ENCODE assay signal across 17 cellular contexts in the genomic region with DNA sequence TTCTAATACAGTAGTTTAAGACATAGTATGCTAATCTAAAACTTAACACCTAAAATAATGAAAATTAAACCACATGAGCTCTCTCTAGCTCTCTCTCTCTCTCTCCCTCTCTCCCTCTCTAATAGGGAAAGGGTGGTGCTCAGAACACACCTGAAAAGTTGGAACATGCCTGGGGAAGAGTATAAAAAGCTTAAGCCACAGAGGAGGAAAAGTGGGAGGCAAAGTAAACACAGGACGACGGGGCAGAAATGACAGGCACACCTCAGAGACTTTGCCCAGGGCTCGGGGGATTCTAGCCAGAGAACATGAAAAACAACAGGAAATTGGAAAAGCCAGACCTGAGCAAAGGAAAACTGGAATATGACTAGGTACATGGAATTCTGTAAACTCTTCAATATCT.
DNase-seq lines count a peak whose midpoint lies in the region; ATAC-seq and TF ChIP-seq lines count a peak whose summit lies in the region.
"Had no signal": no experiment of that assay in that cellular context is flagged by ENCODE, and none has a peak within 500 bp of the region (broad histone marks: within the 10 kb centered on the region; RNA-seq: fewer than 3 reads in every experiment).

No MANE protein-coding gene starts in this region.

- peak overlapping the region; percentile 13 to 55 (median 29) for H3K4me3 Mint-ChIP-seq in T-cell
- H3K4me3 Mint-ChIP-seq in memory B cell, result peak overlapping the region; percentile 63

- TF ChIP-seq CTCF in DND-41 (IDR thresholded peaks at IDR 0.05; ENCODE audit: borderline replicate concordance, extremely low read depth, low read length, poor library complexity, severe bottlenecking) (no peak), GM20000 (IDR thresholded peaks at IDR 0.05; ENCODE audit: extremely low read depth, missing control alignments) (no peak), esophagus squamous epithelium (IDR thresholded peaks at IDR 0.05) (no peak)

- H3K9me3 Mint-ChIP-seq in T-cell (peaks cover 0 to 2% (median 0%) of the 10 kb centered on the region in 3 donors), memory B cell (peaks cover 3% of the 10 kb centered on the region)

- POLR2A ChIA-PET in T-cell (lab: Charles Lee), result interaction anchor here in 1 of 2 donors (0.6 kb wide), 1 partner anchor 17 kb away, joined by 3 read pairs; no protein-coding TSS in a partner anchor

- H3K79me2 ChIP-seq in DND-41 (ENCODE audit: insufficient read depth, low read length), result no peaks in the 10 kb centered on the region

- H3K36me3 ChIP-seq in BLaER1, result no peaks in the 10 kb centered on the region
- no peaks in the 10 kb centered on the region for H3K36me3 ChIP-seq in DND-41 (ENCODE audit: insufficient read depth, low read length)
- no peaks in the 10 kb centered on the region for H3K36me3 ChIP-seq in esophagus squamous epithelium
- H3K36me3 ChIP-seq: esophagus muscularis mucosa, neutrophil, SJCRH30, spleen, thoracic aorta had no signal

- H3K9me3 ChIP-seq in BLaER1, result no peaks in the 10 kb centered on the region; the same call in 1 of the 2 replicates
- no peaks in the 10 kb centered on the region for H3K9me3 ChIP-seq in DND-41 (ENCODE audit: insufficient read depth, low read length, severe bottlenecking)
- no peaks in the 10 kb centered on the region for H3K9me3 ChIP-seq in esophagus squamous epithelium
- H3K9me3 ChIP-seq: esophagus muscularis mucosa, neutrophil, spleen, thoracic aorta had no signal

- intact Hi-C loops in esophagus squamous epithelium (cut with DNase I), result no loop called here

- H3K4me1 ChIP-seq in BLaER1, result peaks cover 24% of the 10 kb centered on the region
- H3K4me1 ChIP-seq in DND-41 (ENCODE audit: insufficient read depth, low read length), result peaks cover 57% of the 10 kb centered on the region
- peaks cover 0 to 45% (median 8%) of the 10 kb centered on the region in 3 donors for H3K4me1 ChIP-seq in esophagus squamous epithelium
- H3K4me1 ChIP-seq: esophagus muscularis mucosa had no signal

- H3K4me3 ChIP-seq in BLaER1, result no peak overlapping the region
- H3K4me3 ChIP-seq in DND-41 (ENCODE audit: low read depth in 1 of 2, low read length in 2 of 2), result peak overlapping the region in 1 of 2 experiments; percentile 26; a peak in 2 of 4 replicates
- H3K4me3 ChIP-seq in esophagus squamous epithelium, result no peak overlapping the region
- H3K4me3 ChIP-seq: esophagus muscularis mucosa, GM23248, SJCRH30, spleen, thoracic aorta had no signal

- H4K20me1 ChIP-seq in BLaER1 (no peaks in the 10 kb centered on the region), DND-41 (ENCODE audit: insufficient read depth, low read length) (no peaks in the 10 kb centered on the region)

- no peak for ATAC-seq in DND-41 (ENCODE audit: insufficient read depth, low read depth)
- ATAC-seq in T-cell (replicated peaks in 1 of 4), result no peak
- no peak for ATAC-seq in memory B cell (ENCODE audit: low read depth)
- ATAC-seq in HG03439 (IDR thresholded peaks at IDR 0.05; ENCODE audit: unreplicated experiment), result no peak
- ATAC-seq: PC-3 had no signal

- DNase-seq in DND-41 (no peak), T-cell (no peak), memory B cell (ENCODE audit: low spot score in 2 of 2) (no peak), NCI-H1417 treated with DMSO at 0.1 percent for 48 hours (lab: John Stamatoyannopoulos, UW) (no peak), GM20000 (ENCODE audit: low spot score) (no peak), esophagus squamous epithelium (lab: John Stamatoyannopoulos, UW) (no peak)
- DNase-seq: activated CD4-positive, CD25-positive, alpha-beta regulatory T cell; GM23248; NCI-H524; PC-3; SJCRH30; spleen had no signal

- TF ChIP-seq POLR2A in esophagus squamous epithelium (IDR thresholded peaks at IDR 0.05), result no peak

- peak overlapping the region; percentile 46 for H2AFZ ChIP-seq in DND-41 (ENCODE audit: low read depth, low read length)
- H2AFZ ChIP-seq: GM23248 had no signal

- H3K27ac ChIP-seq in BLaER1, result no peak overlapping the region
- H3K27ac ChIP-seq in DND-41 (ENCODE audit: low read length), result peak overlapping the region; percentile 93
- H3K27ac ChIP-seq in esophagus squamous epithelium, result no peak overlapping the region
- H3K27ac ChIP-seq: esophagus muscularis mucosa, GM23248, neutrophil, SJCRH30, thoracic aorta had no signal

- peak overlapping the region; percentile 64 to 65 for H3K27ac Mint-ChIP-seq in T-cell
- peak overlapping the region; percentile 63 for H3K27ac Mint-ChIP-seq in memory B cell

- H3K27me3 ChIP-seq in BLaER1, result no peaks in the 10 kb centered on the region
- H3K27me3 ChIP-seq in DND-41 (ENCODE audit: insufficient read depth, low read length, poor library complexity), result no peaks in the 10 kb centered on the region
- no peaks in the 10 kb centered on the region for H3K27me3 ChIP-seq in esophagus squamous epithelium
- H3K27me3 ChIP-seq: esophagus muscularis mucosa, neutrophil, SJCRH30, spleen had no signal

- WGBS in esophagus squamous epithelium, 2 donors, result 35% methylated on average over 3 of the region's 3 CpGs

- H3K4me1 Mint-ChIP-seq in T-cell, result peaks cover 37 to 45% (median 42%) of the 10 kb centered on the region in 3 donors
- H3K4me1 Mint-ChIP-seq in memory B cell, result peaks cover 23% of the 10 kb centered on the region

- H3K36me3 Mint-ChIP-seq in T-cell, result no peaks in the 10 kb centered on the region
- no peaks in the 10 kb centered on the region for H3K36me3 Mint-ChIP-seq in memory B cell

- no peaks in the 10 kb centered on the region for H3K27me3 Mint-ChIP-seq in T-cell
- H3K27me3 Mint-ChIP-seq in memory B cell, result no peaks in the 10 kb centered on the region

- peak overlapping the region; percentile 53 for H3K4me2 ChIP-seq in BLaER1
- peak overlapping the region; percentile 63 for H3K4me2 ChIP-seq in DND-41 (ENCODE audit: insufficient read depth, low read length)

- CTCF ChIA-PET in T-cell (lab: Charles Lee), result interaction anchor here in 1 of 2 donors (1.4 kb wide), 1 partner anchor 13 kb away, joined by 3 read pairs; no protein-coding TSS in a partner anchor

- H3K9ac ChIP-seq in BLaER1 (no peak overlapping the region), DND-41 (ENCODE audit: low read depth, low read length) (peak overlapping the region; percentile 53)
- H3K9ac ChIP-seq: GM23248 had no signal
